18 cellular contexts compared by ENCODE assay signal in genomic region chr10:103640436-103641181, GRCh38.
A peak's percentile ranks its signal among the peaks of the same experiment; 100 is the strongest.
DNase-seq lines count a peak whose midpoint lies in the region; ATAC-seq and TF ChIP-seq lines count a peak whose summit lies in the region.
"Had no signal": no experiment of that assay in that cellular context is flagged by ENCODE, and none has a peak within 500 bp of the region (broad histone marks: within the 10 kb centered on the region; RNA-seq: fewer than 3 reads in every experiment).

No MANE protein-coding gene starts in this region.

- no peaks in the 10 kb centered on the region for H4K20me1 ChIP-seq in GM23248 (ENCODE audit: insufficient read depth)

- in situ Hi-C loops in GM23248 (cut with MboI): no loop called here

- DNase-seq in GM23248 (peak; percentile 41), cerebellum (ENCODE audit: low spot score) (peak; percentile 92), left ventricle myocardium superior (peak; percentile 53), suprapubic skin (ENCODE audit: low spot score in 2 of 2) (no peak), NCI-H2227 (lab: John Stamatoyannopoulos, UW; ENCODE audit: unreplicated experiment) (no peak), posterior vena cava (ENCODE audit: low spot score) (no peak), D341Med (ENCODE audit: low spot score) (no peak)
- DNase-seq: activated CD4-positive, CD25-positive, alpha-beta regulatory T cell; activated naive CD4-positive, alpha-beta T cell; brain microvascular endothelial cell; GOT3; naive thymus-derived CD8-positive, alpha-beta T cell; NCI-H226; PC-9; right lobe of liver; stimulated activated naive CD4-positive, alpha-beta T cell had no signal

- H3K9ac ChIP-seq in GM23248 (no peak overlapping the region), skeletal muscle tissue (ENCODE audit: low read depth in 1 of 3, low read length in 3 of 3) (peak overlapping the region in 1 of 3 donors; percentile 1)

- H3F3A ChIP-seq in GM23248 (ENCODE audit: insufficient read depth): peaks cover 58% of the 10 kb centered on the region

- H3K36me3 ChIP-seq in GM23248 (ENCODE audit: low read depth) (peaks cover 13% of the 10 kb centered on the region), skeletal muscle tissue (ENCODE audit: control insufficient read depth in 3 of 3, insufficient read depth in 3 of 3, low read length in 3 of 3) (peaks cover 0 to 2% (median 0%) of the 10 kb centered on the region in 3 donors), suprapubic skin (no peaks in the 10 kb centered on the region)
- H3K36me3 ChIP-seq: brain microvascular endothelial cell had no signal

- no peaks in the 10 kb centered on the region for H3K9me2 ChIP-seq in GM23248 (ENCODE audit: insufficient read depth)

- WGBS in GM23248 (ENCODE audit: low coverage in 1 of 2, low lambda C conversion rate in 2 of 2, missing lambda C conversion rate in 2 of 2), 2 experiments: 53 to 56% methylated on average over 11 of the region's 11 CpGs
- 58% methylated on average over 11 of the region's 11 CpGs for WGBS in suprapubic skin

- TF ChIP-seq CTCF in suprapubic skin (IDR thresholded peaks at IDR 0.05): no peak

- H3K27me3 ChIP-seq in GM23248 (replicated peaks; ENCODE audit: insufficient read depth) (no peaks in the 10 kb centered on the region), skeletal muscle tissue (ENCODE audit: control insufficient read depth in 3 of 3, insufficient read depth in 3 of 3, low read length in 3 of 3) (no peaks in the 10 kb centered on the region), suprapubic skin (no peaks in the 10 kb centered on the region)
- H3K27me3 ChIP-seq: brain microvascular endothelial cell, hepatocyte, right lobe of liver had no signal

- intact Hi-C loops in left ventricle myocardium superior (cut with micrococcal nuclease) (no loop called here), posterior vena cava (cut with DNase I) (no loop called here)

- no peak overlapping the region for H2AFZ ChIP-seq in GM23248
- H2AFZ ChIP-seq: hepatocyte, PC-9 had no signal

- H3K27ac ChIP-seq in GM23248 (peak overlapping the region; percentile 41), skeletal muscle tissue (ENCODE audit: low read depth, low read length) (peak overlapping the region; percentile 19), suprapubic skin (no peak overlapping the region)
- H3K27ac ChIP-seq: brain microvascular endothelial cell, hepatocyte, PC-9, right lobe of liver had no signal

- H3K4me1 ChIP-seq in GM23248 (ENCODE audit: insufficient read depth) (peaks cover 53% of the 10 kb centered on the region), skeletal muscle tissue (ENCODE audit: control insufficient read depth in 3 of 3, insufficient read depth in 3 of 3, low read length in 3 of 3) (peaks cover 62 to 67% (median 63%) of the 10 kb centered on the region in 3 donors), suprapubic skin (peaks cover 58% of the 10 kb centered on the region)

- no peak for TF ChIP-seq EP300 in suprapubic skin (IDR thresholded peaks at IDR 0.05)

- TF ChIP-seq POLR2A in suprapubic skin (IDR thresholded peaks at IDR 0.05): no peak

- H3K4me2 ChIP-seq in GM23248 (ENCODE audit: unreplicated experiment): no peak overlapping the region
- H3K4me2 ChIP-seq: hepatocyte, PC-9 had no signal

- peaks cover 91% of the 10 kb centered on the region for H3K79me2 ChIP-seq in GM23248 (ENCODE audit: insufficient read depth)

- H3K9me3 ChIP-seq in GM23248 (ENCODE audit: low read depth) (no peaks in the 10 kb centered on the region), skeletal muscle tissue (ENCODE audit: control insufficient read depth in 3 of 3, low read length in 3 of 3) (no peaks in the 10 kb centered on the region), suprapubic skin (no peaks in the 10 kb centered on the region)
- H3K9me3 ChIP-seq: right lobe of liver had no signal

- H3K4me3 ChIP-seq in GM23248: no peak overlapping the region
- peak overlapping the region in 1 of 3 donors; percentile 13 for H3K4me3 ChIP-seq in skeletal muscle tissue (ENCODE audit: low read length in 3 of 3)
- H3K4me3 ChIP-seq in suprapubic skin: no peak overlapping the region
- H3K4me3 ChIP-seq: hepatocyte, PC-9, right lobe of liver had no signal

- ATAC-seq in left ventricle myocardium superior: peak; percentile 53
- ATAC-seq: naive thymus-derived CD8-positive, alpha-beta T cell; right lobe of liver had no signal

Comparison
In these comparisons a context has a peak if more than half of its experiments do, and no peak if none do; other contexts are left out.
1. DNase-seq: peak in GM23248 (single experiment), cerebellum (single experiment) and left ventricle myocardium superior (single experiment); none in suprapubic skin (0 of 2), NCI-H2227 (single experiment), posterior vena cava (single experiment) and D341Med (single experiment).